ENCODE assay signal across 1 cellular context in the genomic region with DNA sequence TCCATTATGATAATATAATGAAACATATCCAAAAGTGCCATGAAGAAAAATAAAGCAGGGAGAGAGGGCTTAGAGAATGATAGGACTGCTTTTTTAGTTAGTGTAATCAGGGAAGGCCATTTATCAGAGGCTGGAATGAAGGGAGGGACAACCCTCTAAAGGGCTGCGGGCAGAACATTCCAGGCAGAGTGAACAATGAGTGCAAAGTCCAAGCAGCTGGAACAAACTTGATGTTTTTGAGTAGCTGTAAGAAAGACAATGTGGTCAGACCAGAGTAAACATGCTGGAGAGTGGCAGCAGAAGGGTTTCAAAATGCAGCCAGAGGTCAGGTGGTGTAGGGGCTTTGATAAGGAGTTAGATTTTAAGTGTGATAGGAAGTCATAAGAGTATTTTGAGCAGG.
TF ChIP-seq lines count a peak whose summit lies in the region.

No MANE protein-coding gene starts in this region.

TF ChIP-seq in HepG2, 621 proteins besides CTCF, POLR2A, EP300 and RAD21 (continued from another document and continues in another):
- TF ChIP-seq, protein P1, sequence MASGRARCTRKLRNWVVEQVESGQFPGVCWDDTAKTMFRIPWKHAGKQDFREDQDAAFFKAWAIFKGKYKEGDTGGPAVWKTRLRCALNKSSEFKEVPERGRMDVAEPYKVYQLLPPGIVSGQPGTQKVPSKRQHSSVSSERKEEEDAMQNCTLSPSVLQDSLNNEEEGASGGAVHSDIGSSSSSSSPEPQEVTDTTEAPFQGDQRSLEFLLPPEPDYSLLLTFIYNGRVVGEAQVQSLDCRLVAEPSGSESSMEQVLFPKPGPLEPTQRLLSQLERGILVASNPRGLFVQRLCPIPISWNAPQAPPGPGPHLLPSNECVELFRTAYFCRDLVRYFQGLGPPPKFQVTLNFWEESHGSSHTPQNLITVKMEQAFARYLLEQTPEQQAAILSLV (CRISPR knock-in tag; IDR thresholded peaks at IDR 0.05; ENCODE audit: borderline replicate concordance): no peak
- TF ChIP-seq, protein P2, sequence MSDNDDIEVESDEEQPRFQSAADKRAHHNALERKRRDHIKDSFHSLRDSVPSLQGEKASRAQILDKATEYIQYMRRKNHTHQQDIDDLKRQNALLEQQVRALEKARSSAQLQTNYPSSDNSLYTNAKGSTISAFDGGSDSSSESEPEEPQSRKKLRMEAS (IDR thresholded peaks at IDR 0.05): peak; percentile 53; the same call in 1 of the 2 replicates
- TF ChIP-seq, protein P3, sequence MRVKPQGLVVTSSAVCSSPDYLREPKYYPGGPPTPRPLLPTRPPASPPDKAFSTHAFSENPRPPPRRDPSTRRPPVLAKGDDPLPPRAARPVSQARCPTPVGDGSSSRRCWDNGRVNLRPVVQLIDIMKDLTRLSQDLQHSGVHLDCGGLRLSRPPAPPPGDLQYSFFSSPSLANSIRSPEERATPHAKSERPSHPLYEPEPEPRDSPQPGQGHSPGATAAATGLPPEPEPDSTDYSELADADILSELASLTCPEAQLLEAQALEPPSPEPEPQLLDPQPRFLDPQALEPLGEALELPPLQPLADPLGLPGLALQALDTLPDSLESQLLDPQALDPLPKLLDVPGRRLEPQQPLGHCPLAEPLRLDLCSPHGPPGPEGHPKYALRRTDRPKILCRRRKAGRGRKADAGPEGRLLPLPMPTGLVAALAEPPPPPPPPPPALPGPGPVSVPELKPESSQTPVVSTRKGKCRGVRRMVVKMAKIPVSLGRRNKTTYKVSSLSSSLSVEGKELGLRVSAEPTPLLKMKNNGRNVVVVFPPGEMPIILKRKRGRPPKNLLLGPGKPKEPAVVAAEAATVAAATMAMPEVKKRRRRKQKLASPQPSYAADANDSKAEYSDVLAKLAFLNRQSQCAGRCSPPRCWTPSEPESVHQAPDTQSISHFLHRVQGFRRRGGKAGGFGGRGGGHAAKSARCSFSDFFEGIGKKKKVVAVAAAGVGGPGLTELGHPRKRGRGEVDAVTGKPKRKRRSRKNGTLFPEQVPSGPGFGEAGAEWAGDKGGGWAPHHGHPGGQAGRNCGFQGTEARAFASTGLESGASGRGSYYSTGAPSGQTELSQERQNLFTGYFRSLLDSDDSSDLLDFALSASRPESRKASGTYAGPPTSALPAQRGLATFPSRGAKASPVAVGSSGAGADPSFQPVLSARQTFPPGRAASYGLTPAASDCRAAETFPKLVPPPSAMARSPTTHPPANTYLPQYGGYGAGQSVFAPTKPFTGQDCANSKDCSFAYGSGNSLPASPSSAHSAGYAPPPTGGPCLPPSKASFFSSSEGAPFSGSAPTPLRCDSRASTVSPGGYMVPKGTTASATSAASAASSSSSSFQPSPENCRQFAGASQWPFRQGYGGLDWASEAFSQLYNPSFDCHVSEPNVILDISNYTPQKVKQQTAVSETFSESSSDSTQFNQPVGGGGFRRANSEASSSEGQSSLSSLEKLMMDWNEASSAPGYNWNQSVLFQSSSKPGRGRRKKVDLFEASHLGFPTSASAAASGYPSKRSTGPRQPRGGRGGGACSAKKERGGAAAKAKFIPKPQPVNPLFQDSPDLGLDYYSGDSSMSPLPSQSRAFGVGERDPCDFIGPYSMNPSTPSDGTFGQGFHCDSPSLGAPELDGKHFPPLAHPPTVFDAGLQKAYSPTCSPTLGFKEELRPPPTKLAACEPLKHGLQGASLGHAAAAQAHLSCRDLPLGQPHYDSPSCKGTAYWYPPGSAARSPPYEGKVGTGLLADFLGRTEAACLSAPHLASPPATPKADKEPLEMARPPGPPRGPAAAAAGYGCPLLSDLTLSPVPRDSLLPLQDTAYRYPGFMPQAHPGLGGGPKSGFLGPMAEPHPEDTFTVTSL (CRISPR knock-in tag; IDR thresholded peaks at IDR 0.05; ENCODE audit: borderline replicate concordance): peak; percentile 58; the same call in 1 of the 2 replicates
- TF ChIP-seq SP5 (CRISPR knock-in tag; IDR thresholded peaks at IDR 0.05; ENCODE audit: borderline replicate concordance, low read depth): peak; percentile 38; the same call in 1 of the 2 replicates
- peak; percentile 44; the same call in 1 of the 2 replicates for TF ChIP-seq ZNF441 (CRISPR knock-in tag; IDR thresholded peaks at IDR 0.05; ENCODE audit: borderline replicate concordance)
- peak; percentile 85 for TF ChIP-seq HMG20A (CRISPR knock-in tag; IDR thresholded peaks at IDR 0.05; ENCODE audit: borderline replicate concordance)
- TF ChIP-seq MIER2 (CRISPR knock-in tag; IDR thresholded peaks at IDR 0.05): peak; percentile 38; the same call in 1 of the 2 replicates
- no peak for TF ChIP-seq ZSCAN22 (CRISPR knock-in tag; IDR thresholded peaks at IDR 0.05)
- TF ChIP-seq, protein P4, sequence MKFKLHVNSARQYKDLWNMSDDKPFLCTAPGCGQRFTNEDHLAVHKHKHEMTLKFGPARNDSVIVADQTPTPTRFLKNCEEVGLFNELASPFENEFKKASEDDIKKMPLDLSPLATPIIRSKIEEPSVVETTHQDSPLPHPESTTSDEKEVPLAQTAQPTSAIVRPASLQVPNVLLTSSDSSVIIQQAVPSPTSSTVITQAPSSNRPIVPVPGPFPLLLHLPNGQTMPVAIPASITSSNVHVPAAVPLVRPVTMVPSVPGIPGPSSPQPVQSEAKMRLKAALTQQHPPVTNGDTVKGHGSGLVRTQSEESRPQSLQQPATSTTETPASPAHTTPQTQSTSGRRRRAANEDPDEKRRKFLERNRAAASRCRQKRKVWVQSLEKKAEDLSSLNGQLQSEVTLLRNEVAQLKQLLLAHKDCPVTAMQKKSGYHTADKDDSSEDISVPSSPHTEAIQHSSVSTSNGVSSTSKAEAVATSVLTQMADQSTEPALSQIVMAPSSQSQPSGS (CRISPR knock-in tag; IDR thresholded peaks at IDR 0.05): no peak
- TF ChIP-seq, protein P5, sequence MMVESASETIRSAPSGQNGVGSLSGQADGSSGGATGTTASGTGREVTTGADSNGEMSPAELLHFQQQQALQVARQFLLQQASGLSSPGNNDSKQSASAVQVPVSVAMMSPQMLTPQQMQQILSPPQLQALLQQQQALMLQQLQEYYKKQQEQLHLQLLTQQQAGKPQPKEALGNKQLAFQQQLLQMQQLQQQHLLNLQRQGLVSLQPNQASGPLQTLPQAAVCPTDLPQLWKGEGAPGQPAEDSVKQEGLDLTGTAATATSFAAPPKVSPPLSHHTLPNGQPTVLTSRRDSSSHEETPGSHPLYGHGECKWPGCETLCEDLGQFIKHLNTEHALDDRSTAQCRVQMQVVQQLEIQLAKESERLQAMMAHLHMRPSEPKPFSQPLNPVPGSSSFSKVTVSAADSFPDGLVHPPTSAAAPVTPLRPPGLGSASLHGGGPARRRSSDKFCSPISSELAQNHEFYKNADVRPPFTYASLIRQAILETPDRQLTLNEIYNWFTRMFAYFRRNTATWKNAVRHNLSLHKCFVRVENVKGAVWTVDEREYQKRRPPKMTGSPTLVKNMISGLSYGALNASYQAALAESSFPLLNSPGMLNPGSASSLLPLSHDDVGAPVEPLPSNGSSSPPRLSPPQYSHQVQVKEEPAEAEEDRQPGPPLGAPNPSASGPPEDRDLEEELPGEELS (CRISPR knock-in tag; IDR thresholded peaks at IDR 0.05): peak; percentile 80
- TF ChIP-seq, protein P6, sequence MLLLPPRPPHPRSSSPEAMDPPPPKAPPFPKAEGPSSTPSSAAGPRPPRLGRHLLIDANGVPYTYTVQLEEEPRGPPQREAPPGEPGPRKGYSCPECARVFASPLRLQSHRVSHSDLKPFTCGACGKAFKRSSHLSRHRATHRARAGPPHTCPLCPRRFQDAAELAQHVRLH (CRISPR knock-in tag; IDR thresholded peaks at IDR 0.05; ENCODE audit: borderline replicate concordance, low read depth): 0 out of 2 replicates have a peak, but pooled peaks have one; percentile 44
- TF ChIP-seq YEATS4 (CRISPR knock-in tag; IDR thresholded peaks at IDR 0.05; ENCODE audit: borderline replicate concordance): no peak
- TF ChIP-seq ZBTB3 (CRISPR knock-in tag; IDR thresholded peaks at IDR 0.05; ENCODE audit: borderline replicate concordance, low read depth): no peak
- TF ChIP-seq XBP1 (CRISPR knock-in tag; IDR thresholded peaks at IDR 0.05): no peak
- peak; percentile 35; the same call in 1 of the 2 replicates for TF ChIP-seq CEBPG (CRISPR knock-in tag; IDR thresholded peaks at IDR 0.05)
- TF ChIP-seq, protein P7, sequence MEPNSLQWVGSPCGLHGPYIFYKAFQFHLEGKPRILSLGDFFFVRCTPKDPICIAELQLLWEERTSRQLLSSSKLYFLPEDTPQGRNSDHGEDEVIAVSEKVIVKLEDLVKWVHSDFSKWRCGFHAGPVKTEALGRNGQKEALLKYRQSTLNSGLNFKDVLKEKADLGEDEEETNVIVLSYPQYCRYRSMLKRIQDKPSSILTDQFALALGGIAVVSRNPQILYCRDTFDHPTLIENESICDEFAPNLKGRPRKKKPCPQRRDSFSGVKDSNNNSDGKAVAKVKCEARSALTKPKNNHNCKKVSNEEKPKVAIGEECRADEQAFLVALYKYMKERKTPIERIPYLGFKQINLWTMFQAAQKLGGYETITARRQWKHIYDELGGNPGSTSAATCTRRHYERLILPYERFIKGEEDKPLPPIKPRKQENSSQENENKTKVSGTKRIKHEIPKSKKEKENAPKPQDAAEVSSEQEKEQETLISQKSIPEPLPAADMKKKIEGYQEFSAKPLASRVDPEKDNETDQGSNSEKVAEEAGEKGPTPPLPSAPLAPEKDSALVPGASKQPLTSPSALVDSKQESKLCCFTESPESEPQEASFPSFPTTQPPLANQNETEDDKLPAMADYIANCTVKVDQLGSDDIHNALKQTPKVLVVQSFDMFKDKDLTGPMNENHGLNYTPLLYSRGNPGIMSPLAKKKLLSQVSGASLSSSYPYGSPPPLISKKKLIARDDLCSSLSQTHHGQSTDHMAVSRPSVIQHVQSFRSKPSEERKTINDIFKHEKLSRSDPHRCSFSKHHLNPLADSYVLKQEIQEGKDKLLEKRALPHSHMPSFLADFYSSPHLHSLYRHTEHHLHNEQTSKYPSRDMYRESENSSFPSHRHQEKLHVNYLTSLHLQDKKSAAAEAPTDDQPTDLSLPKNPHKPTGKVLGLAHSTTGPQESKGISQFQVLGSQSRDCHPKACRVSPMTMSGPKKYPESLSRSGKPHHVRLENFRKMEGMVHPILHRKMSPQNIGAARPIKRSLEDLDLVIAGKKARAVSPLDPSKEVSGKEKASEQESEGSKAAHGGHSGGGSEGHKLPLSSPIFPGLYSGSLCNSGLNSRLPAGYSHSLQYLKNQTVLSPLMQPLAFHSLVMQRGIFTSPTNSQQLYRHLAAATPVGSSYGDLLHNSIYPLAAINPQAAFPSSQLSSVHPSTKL (CRISPR knock-in tag; IDR thresholded peaks at IDR 0.05): peak; percentile 97
- TF ChIP-seq, protein P8, sequence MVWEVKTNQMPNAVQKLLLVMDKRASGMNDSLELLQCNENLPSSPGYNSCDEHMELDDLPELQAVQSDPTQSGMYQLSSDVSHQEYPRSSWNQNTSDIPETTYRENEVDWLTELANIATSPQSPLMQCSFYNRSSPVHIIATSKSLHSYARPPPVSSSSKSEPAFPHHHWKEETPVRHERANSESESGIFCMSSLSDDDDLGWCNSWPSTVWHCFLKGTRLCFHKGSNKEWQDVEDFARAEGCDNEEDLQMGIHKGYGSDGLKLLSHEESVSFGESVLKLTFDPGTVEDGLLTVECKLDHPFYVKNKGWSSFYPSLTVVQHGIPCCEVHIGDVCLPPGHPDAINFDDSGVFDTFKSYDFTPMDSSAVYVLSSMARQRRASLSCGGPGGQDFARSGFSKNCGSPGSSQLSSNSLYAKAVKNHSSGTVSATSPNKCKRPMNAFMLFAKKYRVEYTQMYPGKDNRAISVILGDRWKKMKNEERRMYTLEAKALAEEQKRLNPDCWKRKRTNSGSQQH (CRISPR knock-in tag; IDR thresholded peaks at IDR 0.05; ENCODE audit: low read depth): no peak
- TF ChIP-seq JDP2 (CRISPR knock-in tag; IDR thresholded peaks at IDR 0.05; ENCODE audit: borderline replicate concordance): no peak
- peak; percentile 98 for TF ChIP-seq TEAD3 (CRISPR knock-in tag; optimal IDR thresholded peaks at IDR 0.05; ENCODE audit: borderline replicate concordance)
- no peak for TF ChIP-seq GZF1 (CRISPR knock-in tag; IDR thresholded peaks at IDR 0.05)
- TF ChIP-seq, protein P9, sequence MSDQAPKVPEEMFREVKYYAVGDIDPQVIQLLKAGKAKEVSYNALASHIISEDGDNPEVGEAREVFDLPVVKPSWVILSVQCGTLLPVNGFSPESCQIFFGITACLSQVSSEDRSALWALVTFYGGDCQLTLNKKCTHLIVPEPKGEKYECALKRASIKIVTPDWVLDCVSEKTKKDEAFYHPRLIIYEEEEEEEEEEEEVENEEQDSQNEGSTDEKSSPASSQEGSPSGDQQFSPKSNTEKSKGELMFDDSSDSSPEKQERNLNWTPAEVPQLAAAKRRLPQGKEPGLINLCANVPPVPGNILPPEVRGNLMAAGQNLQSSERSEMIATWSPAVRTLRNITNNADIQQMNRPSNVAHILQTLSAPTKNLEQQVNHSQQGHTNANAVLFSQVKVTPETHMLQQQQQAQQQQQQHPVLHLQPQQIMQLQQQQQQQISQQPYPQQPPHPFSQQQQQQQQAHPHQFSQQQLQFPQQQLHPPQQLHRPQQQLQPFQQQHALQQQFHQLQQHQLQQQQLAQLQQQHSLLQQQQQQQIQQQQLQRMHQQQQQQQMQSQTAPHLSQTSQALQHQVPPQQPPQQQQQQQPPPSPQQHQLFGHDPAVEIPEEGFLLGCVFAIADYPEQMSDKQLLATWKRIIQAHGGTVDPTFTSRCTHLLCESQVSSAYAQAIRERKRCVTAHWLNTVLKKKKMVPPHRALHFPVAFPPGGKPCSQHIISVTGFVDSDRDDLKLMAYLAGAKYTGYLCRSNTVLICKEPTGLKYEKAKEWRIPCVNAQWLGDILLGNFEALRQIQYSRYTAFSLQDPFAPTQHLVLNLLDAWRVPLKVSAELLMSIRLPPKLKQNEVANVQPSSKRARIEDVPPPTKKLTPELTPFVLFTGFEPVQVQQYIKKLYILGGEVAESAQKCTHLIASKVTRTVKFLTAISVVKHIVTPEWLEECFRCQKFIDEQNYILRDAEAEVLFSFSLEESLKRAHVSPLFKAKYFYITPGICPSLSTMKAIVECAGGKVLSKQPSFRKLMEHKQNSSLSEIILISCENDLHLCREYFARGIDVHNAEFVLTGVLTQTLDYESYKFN (CRISPR knock-in tag; conservative IDR thresholded peaks at IDR 0.05): peak; percentile 66
- TF ChIP-seq GATAD2A (CRISPR knock-in tag; IDR thresholded peaks at IDR 0.05): peak; percentile 94
- TF ChIP-seq, protein P10, sequence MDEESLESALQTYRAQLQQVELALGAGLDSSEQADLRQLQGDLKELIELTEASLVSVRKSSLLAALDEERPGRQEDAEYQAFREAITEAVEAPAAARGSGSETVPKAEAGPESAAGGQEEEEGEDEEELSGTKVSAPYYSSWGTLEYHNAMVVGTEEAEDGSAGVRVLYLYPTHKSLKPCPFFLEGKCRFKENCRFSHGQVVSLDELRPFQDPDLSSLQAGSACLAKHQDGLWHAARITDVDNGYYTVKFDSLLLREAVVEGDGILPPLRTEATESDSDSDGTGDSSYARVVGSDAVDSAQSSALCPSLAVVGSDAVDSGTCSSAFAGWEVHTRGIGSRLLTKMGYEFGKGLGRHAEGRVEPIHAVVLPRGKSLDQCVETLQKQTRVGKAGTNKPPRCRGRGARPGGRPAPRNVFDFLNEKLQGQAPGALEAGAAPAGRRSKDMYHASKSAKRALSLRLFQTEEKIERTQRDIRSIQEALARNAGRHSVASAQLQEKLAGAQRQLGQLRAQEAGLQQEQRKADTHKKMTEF (CRISPR knock-in tag; IDR thresholded peaks at IDR 0.05): peak; percentile 70
- TF ChIP-seq, protein P11, sequence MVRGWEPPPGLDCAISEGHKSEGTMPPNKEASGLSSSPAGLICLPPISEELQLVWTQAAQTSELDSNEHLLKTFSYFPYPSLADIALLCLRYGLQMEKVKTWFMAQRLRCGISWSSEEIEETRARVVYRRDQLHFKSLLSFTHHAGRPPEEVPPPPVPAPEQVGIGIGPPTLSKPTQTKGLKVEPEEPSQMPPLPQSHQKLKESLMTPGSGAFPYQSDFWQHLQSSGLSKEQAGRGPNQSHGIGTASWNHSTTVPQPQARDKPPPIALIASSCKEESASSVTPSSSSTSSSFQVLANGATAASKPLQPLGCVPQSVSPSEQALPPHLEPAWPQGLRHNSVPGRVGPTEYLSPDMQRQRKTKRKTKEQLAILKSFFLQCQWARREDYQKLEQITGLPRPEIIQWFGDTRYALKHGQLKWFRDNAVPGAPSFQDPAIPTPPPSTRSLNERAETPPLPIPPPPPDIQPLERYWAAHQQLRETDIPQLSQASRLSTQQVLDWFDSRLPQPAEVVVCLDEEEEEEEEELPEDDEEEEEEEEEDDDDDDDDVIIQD (CRISPR knock-in tag; IDR thresholded peaks at IDR 0.05; ENCODE audit: low read depth): peak; percentile 34; the same call in 1 of the 2 replicates
- no peak for TF ChIP-seq ZC3H4 (CRISPR knock-in tag; IDR thresholded peaks at IDR 0.05; ENCODE audit: borderline replicate concordance)
- TF ChIP-seq ZNF251 (CRISPR knock-in tag; IDR thresholded peaks at IDR 0.05): no peak
